Comparison of ENCODE assay signal across 10 cellular contexts in genomic region chr1:221726331-221726692, GRCh38. TPM values are rescaled to one million over a fixed set of nuclear protein-coding genes. Genes with fewer than 3 reads are reported as not detected.
DNase-seq lines count a peak whose midpoint lies in the region; ATAC-seq and TF ChIP-seq lines count a peak whose summit lies in the region.
"Had no signal": no experiment of that assay in that cellular context is flagged by ENCODE, and none has a peak within 500 bp of the region (broad histone marks: within the 10 kb centered on the region; RNA-seq: fewer than 3 reads in every experiment).

No MANE protein-coding gene starts in this region.

- H3K27ac ChIP-seq in CD8-positive, alpha-beta T cell (ENCODE audit: low read depth, low read length), result no peak overlapping the region
- peak overlapping the region; percentile 51 to 67 (median 64) for H3K27ac ChIP-seq in esophagus muscularis mucosa (replicated peaks in 1 of 4)

- no peak for TF ChIP-seq POLR2A in esophagus muscularis mucosa (IDR thresholded peaks at IDR 0.05; ENCODE audit: low read depth)

- H3K27me3 Mint-ChIP-seq in CD8-positive, alpha-beta T cell (ENCODE audit: low read depth), result no peaks in the 10 kb centered on the region

- DNase-seq in CD8-positive, alpha-beta T cell, result no peak
- no peak for DNase-seq in esophagus muscularis mucosa (ENCODE audit: extremely low spot score)
- DNase-seq in CD1c-positive myeloid dendritic cell (ENCODE audit: extremely low spot score), result no peak
- no peak for DNase-seq in NCI-H510A (lab: John Stamatoyannopoulos, UW)
- DNase-seq in globus pallidus (ENCODE audit: low spot score), result no peak
- no peak for DNase-seq in NK-92 (lab: John Stamatoyannopoulos, UW; ENCODE audit: unreplicated experiment)
- DNase-seq: amniotic stem cell, NCI-H510A treated with DMSO at 0.1 percent for 48 hours had no signal

- no peak for TF ChIP-seq CTCF in CD8-positive, alpha-beta T cell (IDR thresholded peaks at IDR 0.05)
- TF ChIP-seq CTCF in esophagus muscularis mucosa (IDR thresholded peaks at IDR 0.05), result no peak

- peaks cover 11% of the 10 kb centered on the region for H3K9me3 Mint-ChIP-seq in CD8-positive, alpha-beta T cell

- peaks cover 48% of the 10 kb centered on the region for H3K4me1 Mint-ChIP-seq in CD8-positive, alpha-beta T cell (ENCODE audit: low read depth)

- WGBS in esophagus muscularis mucosa, result 79% methylated on average over 1 of the region's 1 CpG

- CTCF ChIA-PET in CD8-positive, alpha-beta T cell (lab: Charles Lee), result no interaction called here

- peaks cover 33% of the 10 kb centered on the region for H3K4me1 ChIP-seq in CD8-positive, alpha-beta T cell (ENCODE audit: insufficient read depth, low read length)
- H3K4me1 ChIP-seq in esophagus muscularis mucosa, result peaks cover 42 to 78% (median 73%) of the 10 kb centered on the region in 4 donors

- H3K9me3 ChIP-seq in CD8-positive, alpha-beta T cell (ENCODE audit: low read length), result peaks cover 4% of the 10 kb centered on the region
- peaks cover 0 to 6% (median 0%) of the 10 kb centered on the region in 4 donors for H3K9me3 ChIP-seq in esophagus muscularis mucosa

- H3K36me3 Mint-ChIP-seq in CD8-positive, alpha-beta T cell, result peaks cover 12% of the 10 kb centered on the region

- H3K27ac Mint-ChIP-seq in CD8-positive, alpha-beta T cell, result peak overlapping the region; percentile 38

- H3K4me3 Mint-ChIP-seq in CD8-positive, alpha-beta T cell, result peak overlapping the region; percentile 20

- no peak overlapping the region for H3K4me3 ChIP-seq in CD8-positive, alpha-beta T cell (ENCODE audit: low read depth, low read length)
- H3K4me3 ChIP-seq in esophagus muscularis mucosa, result no peak overlapping the region

- POLR2A ChIA-PET in CD8-positive, alpha-beta T cell (lab: Charles Lee), result interaction anchor here (4.8 kb wide), 1 partner anchor 16 kb away, joined by 32 read pairs; the partner anchor contains the start of gene DUSP10

- intact Hi-C loops in CD8-positive, alpha-beta T cell (cut with DNase I, micrococcal nuclease), result loop anchor here in 1 of 2 experiments (2.0 kb wide), 2 partner anchors 14 kb away; no protein-coding TSS in a partner anchor
- intact Hi-C loops in esophagus muscularis mucosa (cut with DNase I), result no loop called here

- ATAC-seq in CD8-positive, alpha-beta T cell, result peak; percentile 75
- ATAC-seq in GM19438 (IDR thresholded peaks at IDR 0.05; ENCODE audit: low read depth, unreplicated experiment) (peak; percentile 48), HG03196 (IDR thresholded peaks at IDR 0.05; ENCODE audit: unreplicated experiment) (peak; percentile 60)

- no peak for TF ChIP-seq EP300 in esophagus muscularis mucosa (IDR thresholded peaks at IDR 0.05)

- no peaks in the 10 kb centered on the region for H3K27me3 ChIP-seq in CD8-positive, alpha-beta T cell (ENCODE audit: insufficient read depth, low read length)
- no peaks in the 10 kb centered on the region for H3K27me3 ChIP-seq in esophagus muscularis mucosa

- H3K36me3 ChIP-seq in CD8-positive, alpha-beta T cell (ENCODE audit: insufficient read depth, low read length), result no peaks in the 10 kb centered on the region
- H3K36me3 ChIP-seq in esophagus muscularis mucosa, result no peaks in the 10 kb centered on the region

RNA-seq across cellular contexts. Expression of gene DUSP10, which starts 15.6 kb away (rescaled TPM):
- 10 to 100 TPM; 63.0 to 64.3 TPM for total RNA-seq in CD8-positive, alpha-beta T cell
- total RNA-seq in esophagus muscularis mucosa, result 10 to 100 TPM in 2 of 4 donors, 1 to 10 TPM in 2; 5.5 to 13.1 (median 8.6) TPM

Comparison
In these comparisons a context has a peak if more than half of its experiments do, and no peak if none do; other contexts are left out.
1. RNA of gene DUSP10, which starts 15.6 kb away (total RNA-seq): 63.0 to 64.3 TPM in CD8-positive, alpha-beta T cell; 5.5 to 13.1 TPM in esophagus muscularis mucosa; every median in the first group is over 4 times any median in the second.
2. Peak in every context shown above with its lines, with median percentiles within 50 percentile points of each other: ATAC-seq.